In genomic region chr1:1146596-1146995, GRCh38 we compare ENCODE assay signal across 2 cellular contexts.
TF ChIP-seq lines count a peak whose summit lies in the region.

No MANE protein-coding gene starts in this region.

TF ChIP-seq in HepG2, 621 proteins besides CTCF, POLR2A, EP300 and RAD21:
- TF ChIP-seq PAF1 (CRISPR knock-in tag; IDR thresholded peaks at IDR 0.05) = no peak
- 0 out of 2 replicates have a peak, but pooled peaks have one; percentile 49 for TF ChIP-seq HNRNPL (IDR thresholded peaks at IDR 0.05; ENCODE audit: low read depth, low read length)
- no peak for TF ChIP-seq MAF1 (CRISPR knock-in tag; IDR thresholded peaks at IDR 0.05; ENCODE audit: borderline replicate concordance)

TF ChIP-seq in GM12878, 131 proteins besides CTCF, POLR2A, EP300 and RAD21:
- TF ChIP-seq ZBTB11 (CRISPR knock-in tag; IDR thresholded peaks at IDR 0.05) (no peak), PAX5 (IDR thresholded peaks at IDR 0.05; ENCODE audit: borderline replicate concordance, low read depth, low read length) (no peak), RFX5 (IDR thresholded peaks at IDR 0.05; ENCODE audit: low read depth, low read length) (no peak), CREM (IDR thresholded peaks at IDR 0.05; ENCODE audit: low read depth) (no peak), FOXK2 (IDR thresholded peaks at IDR 0.05) (no peak), ZBTB40 (IDR thresholded peaks at IDR 0.05; ENCODE audit: borderline replicate concordance) (no peak), STAT1 (conservative IDR thresholded peaks at IDR 0.05) (no peak), LARP7 (IDR thresholded peaks at IDR 0.05) (no peak), ASH2L (IDR thresholded peaks at IDR 0.05; ENCODE audit: borderline replicate concordance, low read depth) (no peak), SREBF2 (IDR thresholded peaks at IDR 0.05; ENCODE audit: low read length) (no peak), YBX1 (IDR thresholded peaks at IDR 0.05) (no peak), MYC (IDR thresholded peaks at IDR 0.05; ENCODE audit: insufficient read depth, insufficient read length, insufficient replicate concordance, low read length, severe bottlenecking) (no peak), ZNF687 (IDR thresholded peaks at IDR 0.05) (no peak), SMC3 (IDR thresholded peaks at IDR 0.05; ENCODE audit: borderline replicate concordance, low read length) (no peak)
- TF ChIP-seq, protein P1, sequence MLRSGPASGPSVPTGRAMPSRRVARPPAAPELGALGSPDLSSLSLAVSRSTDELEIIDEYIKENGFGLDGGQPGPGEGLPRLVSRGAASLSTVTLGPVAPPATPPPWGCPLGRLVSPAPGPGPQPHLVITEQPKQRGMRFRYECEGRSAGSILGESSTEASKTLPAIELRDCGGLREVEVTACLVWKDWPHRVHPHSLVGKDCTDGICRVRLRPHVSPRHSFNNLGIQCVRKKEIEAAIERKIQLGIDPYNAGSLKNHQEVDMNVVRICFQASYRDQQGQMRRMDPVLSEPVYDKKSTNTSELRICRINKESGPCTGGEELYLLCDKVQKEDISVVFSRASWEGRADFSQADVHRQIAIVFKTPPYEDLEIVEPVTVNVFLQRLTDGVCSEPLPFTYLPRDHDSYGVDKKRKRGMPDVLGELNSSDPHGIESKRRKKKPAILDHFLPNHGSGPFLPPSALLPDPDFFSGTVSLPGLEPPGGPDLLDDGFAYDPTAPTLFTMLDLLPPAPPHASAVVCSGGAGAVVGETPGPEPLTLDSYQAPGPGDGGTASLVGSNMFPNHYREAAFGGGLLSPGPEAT (IDR thresholded peaks at IDR 0.05; ENCODE audit: low read depth) = no peak
